8 cellular contexts compared by ENCODE assay signal in genomic region chr17:64938925-64939474, GRCh38. TPM values are rescaled to one million over a fixed set of nuclear protein-coding genes. Genes with fewer than 3 reads are reported as not detected.
A peak's percentile ranks its signal among the peaks of the same experiment; 100 is the strongest.
DNase-seq lines count a peak whose midpoint lies in the region; ATAC-seq and TF ChIP-seq lines count a peak whose summit lies in the region.

No MANE protein-coding gene starts in this region.

- H3K4me3 Mint-ChIP-seq in activated naive CD8-positive, alpha-beta T cell treated with anti-CD3 and anti-CD28 coated beads, Interleukin-2, amount 50 U/mL, for 24 hours: no peak overlapping the region

- H3K36me3 Mint-ChIP-seq in activated naive CD8-positive, alpha-beta T cell treated with anti-CD3 and anti-CD28 coated beads, Interleukin-2, amount 50 U/mL, for 24 hours (ENCODE audit: low read depth): no peaks in the 10 kb centered on the region

- no peak overlapping the region for H3K27ac Mint-ChIP-seq in activated naive CD8-positive, alpha-beta T cell treated with anti-CD3 and anti-CD28 coated beads, Interleukin-2, amount 50 U/mL, for 24 hours

- TF ChIP-seq CTCF in AG09309 (IDR thresholded peaks at IDR 0.05; ENCODE audit: control insufficient read depth, insufficient read depth, low read depth, low read length, missing control alignments): peak; percentile 80
- TF ChIP-seq CTCF in Peyer's patch (IDR thresholded peaks at IDR 0.05): peak; percentile 35 to 72 (median 66)

- no peak for TF ChIP-seq POLR2A in Peyer's patch (IDR thresholded peaks at IDR 0.05)

- ATAC-seq in GM19463 (IDR thresholded peaks at IDR 0.05; ENCODE audit: unreplicated experiment): peak; percentile 57
- ATAC-seq in activated naive CD8-positive, alpha-beta T cell treated with anti-CD3 and anti-CD28 coated beads, Interleukin-2, amount 50 U/mL, for 24 hours: peak; percentile 82

- H3K27ac ChIP-seq in Peyer's patch: no peak overlapping the region

- H3K4me1 ChIP-seq in Peyer's patch: peaks cover 0 to 4% (median 0%) of the 10 kb centered on the region in 4 donors

- no peaks in the 10 kb centered on the region for H3K27me3 ChIP-seq in Peyer's patch

- no peaks in the 10 kb centered on the region for H3K36me3 ChIP-seq in Peyer's patch

- no peak overlapping the region for H3K4me3 ChIP-seq in AG09309 (ENCODE audit: control insufficient read depth, low read depth, low read length)
- H3K4me3 ChIP-seq in Peyer's patch: no peak overlapping the region

- no peaks in the 10 kb centered on the region for H3K9me3 Mint-ChIP-seq in activated naive CD8-positive, alpha-beta T cell treated with anti-CD3 and anti-CD28 coated beads, Interleukin-2, amount 50 U/mL, for 24 hours

- H3K27me3 Mint-ChIP-seq in activated naive CD8-positive, alpha-beta T cell treated with anti-CD3 and anti-CD28 coated beads, Interleukin-2, amount 50 U/mL, for 24 hours: peaks cover 3% of the 10 kb centered on the region

- DNase-seq in AG09309 (ENCODE audit: low read depth) (no peak), Peyer's patch (peak; percentile 55 to 82 (median 75)), iris pigment epithelial cell (ENCODE audit: low read depth) (peak; percentile 44), KG1 (lab: John Stamatoyannopoulos, UW) (no peak), amniotic stem cell (lab: John Stamatoyannopoulos, UW) (no peak)
- peak; percentile 63 for DNase-seq in activated naive CD8-positive, alpha-beta T cell treated with anti-CD3 and anti-CD28 coated beads, Interleukin-2, amount 50 U/mL, for 24 hours
- peak; percentile 45 to 52 for DNase-seq in stimulated activated CD4-positive, alpha-beta T cell treated with anti-CD3 and anti-CD28 coated beads, Interleukin-4, amount 100 ng/mL, for 48 hours (ENCODE audit: low read depth in 2 of 2)

- no peaks in the 10 kb centered on the region for H3K4me1 Mint-ChIP-seq in activated naive CD8-positive, alpha-beta T cell treated with anti-CD3 and anti-CD28 coated beads, Interleukin-2, amount 50 U/mL, for 24 hours

- H3K9me3 ChIP-seq in Peyer's patch: no peaks in the 10 kb centered on the region

RNA-seq across cellular contexts. Expression of gene LRRC37A3, which starts 19.7 kb away (rescaled TPM):
- 10 to 100 TPM in 2 of 4 donors, 1 to 10 TPM in 2; 5.2 to 23.1 (median 9.8) TPM for total RNA-seq in Peyer's patch

Comparison
In these comparisons a context has a peak if more than half of its experiments do, and no peak if none do; other contexts are left out.
1. DNase-seq: peak in Peyer's patch (3 of 3), activated naive CD8-positive, alpha-beta T cell treated with anti-CD3 and anti-CD28 coated beads, Interleukin-2, amount 50 U/mL, for 24 hours (single experiment), iris pigment epithelial cell (single experiment) and stimulated activated CD4-positive, alpha-beta T cell treated with anti-CD3 and anti-CD28 coated beads, Interleukin-4, amount 100 ng/mL, for 48 hours (2 of 2); none in AG09309 (single experiment), KG1 (single experiment) and amniotic stem cell (single experiment).